In the genomic region with DNA sequence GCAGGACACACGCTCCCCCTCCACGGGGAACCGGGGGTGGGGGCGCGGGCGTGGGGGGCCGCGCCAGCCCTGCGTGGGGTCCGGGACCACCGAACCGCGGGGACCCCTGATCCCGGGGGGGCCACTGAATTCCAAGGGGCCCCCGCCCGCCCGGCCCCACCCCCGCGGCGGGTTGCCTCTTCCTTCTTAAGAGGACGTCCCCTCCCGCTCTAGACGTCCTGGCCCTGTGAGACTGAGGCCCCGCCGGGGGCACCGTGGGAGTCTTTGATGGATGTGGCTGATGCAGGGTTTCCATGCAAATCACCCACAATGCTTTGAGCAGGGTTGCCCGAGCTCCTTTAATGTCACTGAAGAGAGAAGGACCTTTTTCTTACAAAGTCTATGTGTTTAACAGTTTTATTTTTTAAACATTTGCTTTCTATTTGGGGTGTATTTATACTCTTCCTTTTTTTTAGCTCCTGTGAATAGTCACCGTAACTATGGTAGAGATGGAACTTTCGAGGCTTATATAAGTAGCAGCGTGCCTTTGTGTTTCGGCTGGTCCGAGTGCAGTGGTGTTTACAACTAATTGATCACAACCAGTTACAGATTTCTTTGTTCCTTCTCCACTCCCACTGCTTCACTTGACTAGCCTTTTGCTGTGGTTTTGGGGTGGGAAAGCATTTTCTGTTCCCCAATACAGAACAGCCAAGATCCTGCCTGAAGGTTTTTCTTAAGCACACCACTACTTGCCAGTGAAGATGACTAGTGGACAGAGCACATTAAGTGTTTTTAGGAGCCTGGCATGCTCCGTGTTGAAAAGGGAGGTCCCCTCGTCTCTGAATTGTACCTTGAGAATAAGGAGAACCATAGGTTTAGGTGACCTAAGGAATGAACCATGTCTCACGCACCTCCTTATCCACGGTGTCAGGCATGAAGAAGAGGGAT, we compare ENCODE assay signal across 1 cellular context.
TF ChIP-seq lines count a peak whose summit lies in the region.

No MANE protein-coding gene starts in this region.

TF ChIP-seq in HEK293, 187 proteins besides CTCF, POLR2A, EP300 and RAD21 (continued from another document and continues in another):
- TF ChIP-seq, protein P1, sequence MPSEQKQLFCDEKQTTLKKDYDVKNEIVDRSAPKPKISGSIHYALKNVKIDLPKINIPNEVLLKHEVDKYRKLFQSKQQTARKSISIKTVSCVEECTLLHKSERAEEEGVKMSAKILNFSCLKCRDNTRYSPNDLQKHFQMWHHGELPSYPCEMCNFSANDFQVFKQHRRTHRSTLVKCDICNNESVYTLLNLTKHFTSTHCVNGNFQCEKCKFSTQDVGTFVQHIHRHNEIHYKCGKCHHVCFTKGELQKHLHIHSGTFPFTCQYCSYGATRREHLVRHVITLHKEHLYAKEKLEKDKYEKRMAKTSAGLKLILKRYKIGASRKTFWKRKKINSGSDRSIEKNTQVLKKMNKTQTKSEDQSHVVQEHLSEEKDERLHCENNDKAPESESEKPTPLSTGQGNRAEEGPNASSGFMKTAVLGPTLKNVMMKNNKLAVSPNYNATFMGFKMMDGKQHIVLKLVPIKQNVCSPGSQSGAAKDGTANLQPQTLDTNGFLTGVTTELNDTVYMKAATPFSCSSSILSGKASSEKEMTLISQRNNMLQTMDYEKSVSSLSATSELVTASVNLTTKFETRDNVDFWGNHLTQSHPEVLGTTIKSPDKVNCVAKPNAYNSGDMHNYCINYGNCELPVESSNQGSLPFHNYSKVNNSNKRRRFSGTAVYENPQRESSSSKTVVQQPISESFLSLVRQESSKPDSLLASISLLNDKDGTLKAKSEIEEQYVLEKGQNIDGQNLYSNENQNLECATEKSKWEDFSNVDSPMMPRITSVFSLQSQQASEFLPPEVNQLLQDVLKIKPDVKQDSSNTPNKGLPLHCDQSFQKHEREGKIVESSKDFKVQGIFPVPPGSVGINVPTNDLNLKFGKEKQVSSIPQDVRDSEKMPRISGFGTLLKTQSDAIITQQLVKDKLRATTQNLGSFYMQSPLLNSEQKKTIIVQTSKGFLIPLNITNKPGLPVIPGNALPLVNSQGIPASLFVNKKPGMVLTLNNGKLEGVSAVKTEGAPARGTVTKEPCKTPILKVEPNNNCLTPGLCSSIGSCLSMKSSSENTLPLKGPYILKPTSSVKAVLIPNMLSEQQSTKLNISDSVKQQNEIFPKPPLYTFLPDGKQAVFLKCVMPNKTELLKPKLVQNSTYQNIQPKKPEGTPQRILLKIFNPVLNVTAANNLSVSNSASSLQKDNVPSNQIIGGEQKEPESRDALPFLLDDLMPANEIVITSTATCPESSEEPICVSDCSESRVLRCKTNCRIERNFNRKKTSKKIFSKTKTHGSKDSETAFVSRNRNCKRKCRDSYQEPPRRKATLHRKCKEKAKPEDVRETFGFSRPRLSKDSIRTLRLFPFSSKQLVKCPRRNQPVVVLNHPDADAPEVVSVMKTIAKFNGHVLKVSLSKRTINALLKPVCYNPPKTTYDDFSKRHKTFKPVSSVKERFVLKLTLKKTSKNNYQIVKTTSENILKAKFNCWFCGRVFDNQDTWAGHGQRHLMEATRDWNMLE (tag by site-specific recombination; conservative IDR thresholded peaks at IDR 0.05; ENCODE audit: low read depth), result 0 out of 2 replicates have a peak, but pooled peaks have one; percentile 17
- TF ChIP-seq GFI1B (tag by site-specific recombination; IDR thresholded peaks at IDR 0.05) (peak; percentile 79; the same call in 1 of the 2 replicates), ZNF341 (tag by site-specific recombination; IDR thresholded peaks at IDR 0.05; ENCODE audit: low read depth) (peak; percentile 53; the same call in 1 of the 2 replicates), ZFHX2 (tag by site-specific recombination; conservative IDR thresholded peaks at IDR 0.05) (peak; percentile 43), ZBTB20 (tag by site-specific recombination; IDR thresholded peaks at IDR 0.05) (no peak), KLF16 (tag by site-specific recombination; IDR thresholded peaks at IDR 0.05) (peak; percentile 46; the same call in 1 of the 2 replicates), ZNF621 (tag by site-specific recombination; IDR thresholded peaks at IDR 0.05) (no peak), ZNF544 (tag by site-specific recombination; IDR thresholded peaks at IDR 0.05) (no peak), KLF1 (tag by site-specific recombination; IDR thresholded peaks at IDR 0.05) (no peak), KLF8 (tag by site-specific recombination; IDR thresholded peaks at IDR 0.05) (peak; percentile 63), ZNF548 (tag by site-specific recombination; IDR thresholded peaks at IDR 0.05) (no peak), ZNF2 (tag by site-specific recombination; IDR thresholded peaks at IDR 0.05) (peak; percentile 94), ZNF202 (tag by site-specific recombination; IDR thresholded peaks at IDR 0.05; ENCODE audit: borderline replicate concordance) (no peak), HOXD13 (CRISPR knock-in tag; IDR thresholded peaks at IDR 0.05; ENCODE audit: borderline replicate concordance) (no peak), ZNF394 (tag by site-specific recombination; IDR thresholded peaks at IDR 0.05; ENCODE audit: borderline replicate concordance) (peak; percentile 68), ZSCAN30 (tag by site-specific recombination; IDR thresholded peaks at IDR 0.05) (0 out of 2 replicates have a peak, but pooled peaks have one; percentile 52), ZNF391 (tag by site-specific recombination; IDR thresholded peaks at IDR 0.05; ENCODE audit: borderline replicate concordance, low read depth) (peak; percentile 78; the same call in 1 of the 2 replicates), ZNF610 (tag by site-specific recombination; IDR thresholded peaks at IDR 0.05; ENCODE audit: borderline replicate concordance) (no peak), ZNF354C (tag by site-specific recombination; IDR thresholded peaks at IDR 0.05; ENCODE audit: borderline replicate concordance, low read depth) (no peak), ZNF529 (tag by site-specific recombination; IDR thresholded peaks at IDR 0.05; ENCODE audit: insufficient replicate concordance) (no peak), REPIN1 (tag by site-specific recombination; IDR thresholded peaks at IDR 0.05; ENCODE audit: low read depth) (no peak), ZEB2 (tag by site-specific recombination; IDR thresholded peaks at IDR 0.05) (no peak), ZNF335 (tag by site-specific recombination; conservative IDR thresholded peaks at IDR 0.05) (peak; percentile 58), SCRT1 (tag by site-specific recombination; IDR thresholded peaks at IDR 0.05; ENCODE audit: borderline replicate concordance) (peak; percentile 9; the same call in 1 of the 2 replicates), ZNF629 (tag by site-specific recombination; IDR thresholded peaks at IDR 0.05) (peak; percentile 72), ZNF19 (tag by site-specific recombination; IDR thresholded peaks at IDR 0.05; ENCODE audit: low read depth) (no peak), ZNF37A (tag by site-specific recombination; IDR thresholded peaks at IDR 0.05) (no peak; the same call in 1 of the 2 replicates), ZNF660 (tag by site-specific recombination; IDR thresholded peaks at IDR 0.05) (peak; percentile 96)
- TF ChIP-seq, protein P2, sequence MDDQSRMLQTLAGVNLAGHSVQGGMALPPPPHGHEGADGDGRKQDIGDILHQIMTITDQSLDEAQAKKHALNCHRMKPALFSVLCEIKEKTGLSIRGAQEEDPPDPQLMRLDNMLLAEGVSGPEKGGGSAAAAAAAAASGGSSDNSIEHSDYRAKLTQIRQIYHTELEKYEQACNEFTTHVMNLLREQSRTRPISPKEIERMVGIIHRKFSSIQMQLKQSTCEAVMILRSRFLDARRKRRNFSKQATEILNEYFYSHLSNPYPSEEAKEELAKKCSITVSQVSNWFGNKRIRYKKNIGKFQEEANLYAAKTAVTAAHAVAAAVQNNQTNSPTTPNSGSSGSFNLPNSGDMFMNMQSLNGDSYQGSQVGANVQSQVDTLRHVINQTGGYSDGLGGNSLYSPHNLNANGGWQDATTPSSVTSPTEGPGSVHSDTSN (CRISPR knock-in tag; IDR thresholded peaks at IDR 0.05), result no peak
- TF ChIP-seq, protein P3, sequence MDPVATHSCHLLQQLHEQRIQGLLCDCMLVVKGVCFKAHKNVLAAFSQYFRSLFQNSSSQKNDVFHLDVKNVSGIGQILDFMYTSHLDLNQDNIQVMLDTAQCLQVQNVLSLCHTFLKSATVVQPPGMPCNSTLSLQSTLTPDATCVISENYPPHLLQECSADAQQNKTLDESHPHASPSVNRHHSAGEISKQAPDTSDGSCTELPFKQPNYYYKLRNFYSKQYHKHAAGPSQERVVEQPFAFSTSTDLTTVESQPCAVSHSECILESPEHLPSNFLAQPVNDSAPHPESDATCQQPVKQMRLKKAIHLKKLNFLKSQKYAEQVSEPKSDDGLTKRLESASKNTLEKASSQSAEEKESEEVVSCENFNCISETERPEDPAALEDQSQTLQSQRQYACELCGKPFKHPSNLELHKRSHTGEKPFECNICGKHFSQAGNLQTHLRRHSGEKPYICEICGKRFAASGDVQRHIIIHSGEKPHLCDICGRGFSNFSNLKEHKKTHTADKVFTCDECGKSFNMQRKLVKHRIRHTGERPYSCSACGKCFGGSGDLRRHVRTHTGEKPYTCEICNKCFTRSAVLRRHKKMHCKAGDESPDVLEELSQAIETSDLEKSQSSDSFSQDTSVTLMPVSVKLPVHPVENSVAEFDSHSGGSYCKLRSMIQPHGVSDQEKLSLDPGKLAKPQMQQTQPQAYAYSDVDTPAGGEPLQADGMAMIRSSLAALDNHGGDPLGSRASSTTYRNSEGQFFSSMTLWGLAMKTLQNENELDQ (tag by site-specific recombination; IDR thresholded peaks at IDR 0.05; ENCODE audit: low read depth), result no peak
- TF ChIP-seq, protein P4, sequence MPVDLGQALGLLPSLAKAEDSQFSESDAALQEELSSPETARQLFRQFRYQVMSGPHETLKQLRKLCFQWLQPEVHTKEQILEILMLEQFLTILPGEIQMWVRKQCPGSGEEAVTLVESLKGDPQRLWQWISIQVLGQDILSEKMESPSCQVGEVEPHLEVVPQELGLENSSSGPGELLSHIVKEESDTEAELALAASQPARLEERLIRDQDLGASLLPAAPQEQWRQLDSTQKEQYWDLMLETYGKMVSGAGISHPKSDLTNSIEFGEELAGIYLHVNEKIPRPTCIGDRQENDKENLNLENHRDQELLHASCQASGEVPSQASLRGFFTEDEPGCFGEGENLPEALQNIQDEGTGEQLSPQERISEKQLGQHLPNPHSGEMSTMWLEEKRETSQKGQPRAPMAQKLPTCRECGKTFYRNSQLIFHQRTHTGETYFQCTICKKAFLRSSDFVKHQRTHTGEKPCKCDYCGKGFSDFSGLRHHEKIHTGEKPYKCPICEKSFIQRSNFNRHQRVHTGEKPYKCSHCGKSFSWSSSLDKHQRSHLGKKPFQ (tag by site-specific recombination; IDR thresholded peaks at IDR 0.05), result no peak
- TF ChIP-seq, protein P5, sequence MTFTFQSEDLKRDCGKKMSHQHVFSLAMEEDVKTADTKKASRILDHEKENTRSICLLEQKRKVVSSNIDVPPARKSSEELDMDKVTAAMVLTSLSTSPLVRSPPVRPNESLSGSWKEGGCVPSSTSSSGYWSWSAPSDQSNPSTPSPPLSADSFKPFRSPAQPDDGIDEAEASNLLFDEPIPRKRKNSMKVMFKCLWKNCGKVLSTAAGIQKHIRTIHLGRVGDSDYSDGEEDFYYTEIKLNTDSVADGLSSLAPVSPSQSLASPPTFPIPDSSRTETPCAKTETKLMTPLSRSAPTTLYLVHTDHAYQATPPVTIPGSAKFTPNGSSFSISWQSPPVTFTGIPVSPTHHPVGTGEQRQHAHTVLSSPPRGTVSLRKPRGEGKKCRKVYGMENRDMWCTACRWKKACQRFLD (tag by site-specific recombination; IDR thresholded peaks at IDR 0.05), result no peak
- TF ChIP-seq, protein P6, sequence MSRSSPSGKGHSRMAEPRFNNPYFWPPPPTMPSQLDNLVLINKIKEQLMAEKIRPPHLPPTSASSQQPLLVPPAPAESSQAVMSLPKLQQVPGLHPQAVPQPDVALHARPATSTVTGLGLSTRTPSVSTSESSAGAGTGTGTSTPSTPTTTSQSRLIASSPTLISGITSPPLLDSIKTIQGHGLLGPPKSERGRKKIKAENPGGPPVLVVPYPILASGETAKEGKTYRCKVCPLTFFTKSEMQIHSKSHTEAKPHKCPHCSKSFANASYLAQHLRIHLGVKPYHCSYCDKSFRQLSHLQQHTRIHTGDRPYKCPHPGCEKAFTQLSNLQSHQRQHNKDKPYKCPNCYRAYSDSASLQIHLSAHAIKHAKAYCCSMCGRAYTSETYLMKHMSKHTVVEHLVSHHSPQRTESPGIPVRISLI (tag by site-specific recombination; IDR thresholded peaks at IDR 0.05), result peak; percentile 50; the same call in 1 of the 2 replicates
- TF ChIP-seq, protein P7, sequence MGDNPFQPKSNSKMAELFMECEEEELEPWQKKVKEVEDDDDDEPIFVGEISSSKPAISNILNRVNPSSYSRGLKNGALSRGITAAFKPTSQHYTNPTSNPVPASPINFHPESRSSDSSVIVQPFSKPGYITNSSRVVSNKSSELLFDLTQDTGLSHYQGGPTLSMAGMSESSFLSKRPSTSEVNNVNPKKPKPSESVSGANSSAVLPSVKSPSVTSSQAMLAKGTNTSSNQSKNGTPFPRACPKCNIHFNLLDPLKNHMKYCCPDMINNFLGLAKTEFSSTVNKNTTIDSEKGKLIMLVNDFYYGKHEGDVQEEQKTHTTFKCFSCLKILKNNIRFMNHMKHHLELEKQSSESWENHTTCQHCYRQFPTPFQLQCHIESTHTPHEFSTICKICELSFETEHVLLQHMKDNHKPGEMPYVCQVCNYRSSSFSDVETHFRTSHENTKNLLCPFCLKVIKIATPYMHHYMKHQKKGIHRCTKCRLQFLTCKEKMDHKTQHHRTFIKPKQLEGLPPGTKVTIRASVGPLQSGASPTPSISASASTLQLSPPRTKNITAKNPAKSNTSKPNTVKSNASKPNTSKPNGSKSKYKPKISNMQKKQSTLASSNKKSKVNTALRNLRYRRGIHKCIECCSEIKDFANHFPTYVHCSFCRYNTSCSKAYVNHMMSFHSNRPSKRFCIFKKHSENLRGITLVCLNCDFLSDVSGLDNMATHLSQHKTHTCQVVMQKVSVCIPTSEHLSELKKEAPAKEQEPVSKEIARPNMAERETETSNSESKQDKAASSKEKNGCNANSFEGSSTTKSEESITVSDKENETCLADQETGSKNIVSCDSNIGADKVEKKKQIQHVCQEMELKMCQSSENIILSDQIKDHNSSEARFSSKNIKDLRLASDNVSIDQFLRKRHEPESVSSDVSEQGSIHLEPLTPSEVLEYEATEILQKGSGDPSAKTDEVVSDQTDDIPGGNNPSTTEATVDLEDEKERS (tag by site-specific recombination; IDR thresholded peaks at IDR 0.05), result no peak
